Comparison of ENCODE assay signal across 11 cellular contexts in the genomic region with DNA sequence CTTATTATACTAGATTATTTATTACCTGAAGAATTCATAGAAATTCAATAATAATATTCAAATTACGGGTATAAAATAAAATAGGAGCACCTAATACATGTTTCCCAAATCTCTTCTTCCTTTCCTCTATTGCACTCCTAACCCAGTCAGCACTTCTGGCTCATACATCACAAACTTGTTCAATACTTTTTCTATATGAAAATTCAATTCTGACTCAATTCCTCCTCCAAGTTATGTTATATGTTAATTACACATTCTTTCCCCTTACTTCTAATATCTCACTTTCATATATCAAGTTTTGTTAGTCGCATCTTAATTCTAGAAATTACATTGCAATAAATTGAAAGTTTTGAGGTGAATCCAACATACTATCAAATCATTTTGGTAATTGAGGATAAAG. TPM values are rescaled to one million over a fixed set of nuclear protein-coding genes. Genes with fewer than 3 reads are reported as not detected.
"Had no signal": no experiment of that assay in that cellular context is flagged by ENCODE, and none has a peak within 500 bp of the region (broad histone marks: within the 10 kb centered on the region; RNA-seq: fewer than 3 reads in every experiment).

No MANE protein-coding gene starts in this region.

- H3K27ac ChIP-seq: GM23248 had no signal

- H3K36me3 ChIP-seq: HAP-1 had no signal

- DNase-seq: GM23248, GOT3, H7, HFFc6, IMR-90, KG1 had no signal

- H3K4me3 Mint-ChIP-seq: HFFc6 had no signal

- FAIRE-seq: HTR-8/SVneo, K562 had no signal

- H3K9me3 Mint-ChIP-seq: HFFc6 had no signal

- H3K9me3 ChIP-seq: HAP-1 had no signal

- H3K4me3 ChIP-seq: GM23248, HAP-1, K562 had no signal

- ATAC-seq: HCT116, K562 had no signal

- H3K27ac Mint-ChIP-seq: HFFc6 had no signal

- H3K4me1 ChIP-seq: HAP-1 had no signal

RNA-seq across cellular contexts. Expression of gene COL3A1, which starts 17.9 kb away (rescaled TPM):
- total RNA-seq: H7, HT-29 had no signal
